Comparison of ENCODE assay signal across 19 cellular contexts in the genomic region with DNA sequence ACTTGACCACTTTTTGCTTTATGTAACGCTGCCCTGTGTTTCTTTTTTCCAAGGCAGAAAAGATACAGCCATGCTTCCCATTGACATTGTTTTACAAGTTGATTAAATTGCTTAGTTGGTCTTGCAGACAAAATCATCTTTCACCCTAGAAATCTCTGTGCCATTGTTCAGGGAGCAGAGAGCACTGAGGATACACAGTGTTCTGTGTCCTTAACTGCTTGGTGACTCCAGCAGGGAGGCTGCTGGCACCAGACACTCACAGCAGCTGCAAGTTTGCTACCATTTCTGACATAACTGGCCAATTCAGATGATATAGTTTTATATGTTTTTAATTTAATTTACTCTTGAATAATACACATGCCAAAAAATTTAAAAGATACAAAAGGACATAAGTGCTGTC.
A peak's percentile ranks its signal among the peaks of the same experiment; 100 is the strongest.
DNase-seq lines count a peak whose midpoint lies in the region; ATAC-seq, FAIRE-seq and TF ChIP-seq lines count a peak whose summit lies in the region.
"Had no signal": no experiment of that assay in that cellular context is flagged by ENCODE, and none has a peak within 500 bp of the region (broad histone marks: within the 10 kb centered on the region; RNA-seq: fewer than 3 reads in every experiment).

No MANE protein-coding gene starts in this region.

- WGBS in heart left ventricle, 4 donors, result 87 to 91% (median 90%) methylated on average over 1 of the region's 1 CpG

- TF ChIP-seq POLR2A in heart left ventricle (IDR thresholded peaks at IDR 0.05), result no peak

- no peaks in the 10 kb centered on the region for H3K36me3 ChIP-seq in heart left ventricle
- H3K36me3 ChIP-seq in left ventricle myocardium inferior, result no peaks in the 10 kb centered on the region
- H3K36me3 ChIP-seq: BLaER1 had no signal

- H3K4me3 ChIP-seq in heart left ventricle (no peak overlapping the region), left ventricle myocardium inferior (no peak overlapping the region)
- H3K4me3 ChIP-seq: A549, BLaER1, GM23248 had no signal

- peaks cover 0 to 19% (median 0%) of the 10 kb centered on the region in 12 donors for H3K4me1 ChIP-seq in heart left ventricle
- peaks cover 15% of the 10 kb centered on the region for H3K4me1 ChIP-seq in left ventricle myocardium inferior
- H3K4me1 ChIP-seq: A549, BLaER1 had no signal

- peak; percentile 42 to 71 (median 60) for ATAC-seq in heart left ventricle
- ATAC-seq in HG03097 (IDR thresholded peaks at IDR 0.05; ENCODE audit: low FRiP score, unreplicated experiment), result no peak
- ATAC-seq: A549, HCT116 had no signal

- no peaks in the 10 kb centered on the region for H3K9me3 ChIP-seq in heart left ventricle
- no peaks in the 10 kb centered on the region for H3K9me3 ChIP-seq in left ventricle myocardium inferior (replicated peaks)
- H3K9me3 ChIP-seq: A549, BLaER1 had no signal

- H3K27ac ChIP-seq in heart left ventricle (no peak overlapping the region), left ventricle myocardium inferior (replicated peaks) (no peak overlapping the region)
- H3K27ac ChIP-seq: A549, BLaER1, GM23248, HL-60 had no signal

- intact Hi-C loops in heart left ventricle (cut with DNase I) (no loop called here), left ventricle myocardium inferior (cut with micrococcal nuclease) (no loop called here)

- H3K27me3 ChIP-seq in heart left ventricle (no peaks in the 10 kb centered on the region), left ventricle myocardium inferior (ENCODE audit: low read depth) (no peaks in the 10 kb centered on the region)
- H3K27me3 ChIP-seq: BLaER1 had no signal

- peak; percentile 67 for FAIRE-seq in D721Med (lab: Jason Lieb, UNC)
- FAIRE-seq: A549, G401.6, GM12891, H54 had no signal

- TF ChIP-seq CTCF in heart left ventricle (IDR thresholded peaks at IDR 0.05) (no peak), left ventricle myocardium inferior (IDR thresholded peaks at IDR 0.05; ENCODE audit: borderline replicate concordance) (no peak), D721Med (IDR thresholded peaks at IDR 0.05; ENCODE audit: insufficient read depth, missing control alignments) (no peak)

- DNase-seq in heart left ventricle (no peak), left ventricle myocardium inferior (no peak), D721Med (ENCODE audit: insufficient read length, low spot score) (no peak), midbrain (lab: John Stamatoyannopoulos, UW) (peak; percentile 65), superior temporal gyrus (ENCODE audit: extremely low spot score) (peak; percentile 29), KG1 (lab: John Stamatoyannopoulos, UW) (no peak)
- DNase-seq: Calu3; CD4-positive, CD25-positive, alpha-beta regulatory T cell; DMS79 treated with DMSO at 0.1 percent for 48 hours; EL; GM23248 had no signal

Comparison
In these comparisons a context has a peak if more than half of its experiments do, and no peak if none do; other contexts are left out.
1. DNase-seq: peak in midbrain (single experiment) and superior temporal gyrus (single experiment); none in heart left ventricle (0 of 5), left ventricle myocardium inferior (single experiment), D721Med (single experiment) and KG1 (single experiment).